23 cellular contexts compared by ENCODE assay signal in the genomic region with DNA sequence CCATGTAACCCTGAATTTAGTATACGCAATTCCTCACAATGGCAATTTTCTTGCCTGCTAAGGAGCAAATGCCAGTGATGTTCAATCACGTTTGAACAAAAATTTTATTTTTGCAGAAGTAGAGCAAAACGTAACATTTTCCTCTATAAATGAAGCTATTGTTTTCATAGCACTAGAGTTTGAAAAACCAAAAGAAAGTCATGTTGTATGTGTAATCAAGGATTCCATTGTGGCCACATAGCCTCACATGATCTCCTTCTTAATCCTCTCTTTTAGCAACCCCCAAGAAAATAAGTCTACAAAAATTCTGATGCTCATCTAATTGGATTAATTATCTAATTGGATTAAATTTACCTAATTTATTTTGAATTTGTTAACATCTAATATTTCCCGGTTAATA.
"Had no signal": no experiment of that assay in that cellular context is flagged by ENCODE, and none has a peak within 500 bp of the region (broad histone marks: within the 10 kb centered on the region; RNA-seq: fewer than 3 reads in every experiment).

No MANE protein-coding gene starts in this region.

- H3K27me3 Mint-ChIP-seq: T-cell had no signal

- H3K27ac ChIP-seq: RWPE1, SK-N-MC had no signal

- H3K4me3 ChIP-seq: SK-N-MC had no signal

- H3K4me1 Mint-ChIP-seq: T-cell had no signal

- H3K27ac Mint-ChIP-seq: T-cell had no signal

- DNase-seq: IMR-90, Kasumi-1, KG1, MV-4-11, NCI-H1048, NCI-H1105, NCI-H1417, NCI-H1436 treated with DMSO at 0.1 percent for 48 hours, NCI-H1694, NCI-H187 treated with DMSO at 0.1 percent for 48 hours, NCI-H2029 treated with DMSO at 0.1 percent for 48 hours, NCI-H2171 treated with DMSO at 0.1 percent for 48 hours, NCI-H345, NCI-H446 treated with DMSO at 0.1 percent for 48 hours, NCI-H510A treated with DMSO at 0.1 percent for 48 hours, NCI-H526, SHP77, SW 1271, T-cell had no signal

- H3K4me3 Mint-ChIP-seq: T-cell had no signal

- ATAC-seq: HepG2, Panc1, T-cell had no signal

- H3K36me3 Mint-ChIP-seq: T-cell had no signal
